ENCODE assay signal across 18 cellular contexts in genomic region chr13:95204231-95204765, GRCh38.
"Had no signal": no experiment of that assay in that cellular context is flagged by ENCODE, and none has a peak within 500 bp of the region (broad histone marks: within the 10 kb centered on the region; RNA-seq: fewer than 3 reads in every experiment).

No MANE protein-coding gene starts in this region.

- ATAC-seq: activated CD4-positive, alpha-beta T cell treated with anti-CD3 and anti-CD28 coated beads for 36 hours; left lung; mucosa of descending colon; naive thymus-derived CD8-positive, alpha-beta T cell; stimulated activated effector memory CD8-positive, alpha-beta T cell treated with anti-CD3 and anti-CD28 coated beads, Interleukin-12 subunit alpha, Interleukin-12 subunit beta, amount 100 ng/mL, for 72 hours had no signal

- H3K4me1 ChIP-seq: adrenal gland, esophagus squamous epithelium had no signal

- H3K36me3 ChIP-seq: adrenal gland, thoracic aorta had no signal

- DNase-seq: activated CD4-positive, alpha-beta memory T cell treated with anti-CD3 and anti-CD28 coated beads, Interleukin-2, amount 10 ng/mL, durations not matched to agents 7 days and 5 days; activated CD4-positive, alpha-beta T cell treated with anti-CD3 and anti-CD28 coated beads for 36 hours; activated effector memory CD4-positive, alpha-beta T cell treated with anti-CD3 and anti-CD28 coated beads, Interleukin-2, amount 50 U/mL, for 16 hours; activated T-cell treated with anti-CD3 and anti-CD28 coated beads, Interleukin-2, amount 50 U/mL, for 48 hours; dorsolateral prefrontal cortex; esophagus squamous epithelium; islet precursor cell; left lung; mammary epithelial cell; mucosa of descending colon; naive thymus-derived CD8-positive, alpha-beta T cell; stimulated activated CD4-positive, alpha-beta T cell treated with anti-CD3 and anti-CD28 coated beads, Interleukin-12 subunit alpha, Interleukin-12 subunit beta, amount 100 ng/mL, for 4 hours; T-helper 9 cell had no signal

- H3K4me3 ChIP-seq: adrenal gland, dorsolateral prefrontal cortex, esophagus squamous epithelium, hepatocyte, left lung, mucosa of descending colon, thoracic aorta had no signal

- H3K9me3 ChIP-seq: adrenal gland, esophagus squamous epithelium, left lung, mucosa of descending colon, thoracic aorta had no signal

- H3K27me3 ChIP-seq: adrenal gland, esophagus squamous epithelium, hepatocyte, left lung had no signal

- H3K27ac ChIP-seq: adrenal gland, esophagus squamous epithelium, hepatocyte, parathyroid adenoma, thoracic aorta had no signal
